Comparison of ENCODE assay signal across 14 cellular contexts in genomic region chr1:116465845-116466685, GRCh38.
DNase-seq lines count a peak whose midpoint lies in the region; ATAC-seq, FAIRE-seq and TF ChIP-seq lines count a peak whose summit lies in the region.
"Had no signal": no experiment of that assay in that cellular context is flagged by ENCODE, and none has a peak within 500 bp of the region (broad histone marks: within the 10 kb centered on the region; RNA-seq: fewer than 3 reads in every experiment).

No MANE protein-coding gene starts in this region.

- H2AFZ ChIP-seq in K562 (ENCODE audit: low read depth, low read length): peak overlapping the region; percentile 60

- H4K20me1 ChIP-seq in K562 (replicated peaks; ENCODE audit: control insufficient read depth, insufficient read depth, low read length): no peaks in the 10 kb centered on the region

- CTCF ChIA-PET in HEK293 (lab: Yijun Ruan, JAX): interaction anchor here (0.6 to 1.1 kb wide), 3 partner anchors 19 to 755 kb away, joined by 3 read pairs; no protein-coding TSS in a partner anchor
- CTCF ChIA-PET in K562 (lab: Yijun Ruan, JAX; ENCODE audit: low intra/inter-chr PET ratio): no interaction called here

- no peaks in the 10 kb centered on the region for H3K9me3 Mint-ChIP-seq in mesothelial cell of epicardium

- TF ChIP-seq CTCF in BE2C (IDR thresholded peaks at IDR 0.05; ENCODE audit: low read depth, low read length) (0 out of 2 replicates have a peak, but pooled peaks have one; percentile 2), HEK293 (tag by site-specific recombination; IDR thresholded peaks at IDR 0.05) (0 out of 2 replicates have a peak, but pooled peaks have one; percentile 15), K562 (IDR thresholded peaks at IDR 0.05 in 2 of 3, conservative IDR thresholded peaks at IDR 0.05 in 1 of 3; ENCODE audit: insufficient read depth in 2 of 3, low read depth in 1 of 3, low read length in 3 of 3) (no peak), mesothelial cell of epicardium (IDR thresholded peaks at IDR 0.05; ENCODE audit: unreplicated experiment) (no peak), brain microvascular endothelial cell (IDR thresholded peaks at IDR 0.05; ENCODE audit: low read depth, low read length, missing control alignments) (no peak)

- H3K9me3 ChIP-seq in BE2C (no peaks in the 10 kb centered on the region), HEK293 (ENCODE audit: control insufficient read depth, insufficient read depth, low read depth, low read length) (no peaks in the 10 kb centered on the region), K562 (replicated peaks; ENCODE audit: control insufficient read depth, insufficient read depth, low read depth, low read length) (no peaks in the 10 kb centered on the region)
- H3K9me3 ChIP-seq: gastroesophageal sphincter, prostate gland had no signal

- 37% methylated on average over 10 of the region's 10 CpGs for WGBS in K562 (ENCODE audit: insufficient coverage, low coverage, missing lambda C conversion rate)

- H3K4me3 Mint-ChIP-seq in mesothelial cell of epicardium: no peak overlapping the region
- H3K4me3 Mint-ChIP-seq: activated T-helper 17 cell treated with anti-CD3 and anti-CD28 coated beads, Interleukin-2, amount 50 U/mL, for 72 hours had no signal

- H3K36me3 Mint-ChIP-seq in mesothelial cell of epicardium: no peaks in the 10 kb centered on the region

- H3K4me1 ChIP-seq in BE2C (peaks cover 37% of the 10 kb centered on the region), HEK293 (ENCODE audit: control insufficient read depth, insufficient read depth, low read length) (no peaks in the 10 kb centered on the region), K562 (replicated peaks in 1 of 2; ENCODE audit: control insufficient read depth in 2 of 2, insufficient read depth in 2 of 2, low read length in 2 of 2) (peaks cover 4 to 17% of the 10 kb centered on the region in 2 experiments; a peak in 3 of 5 replicates)
- H3K4me1 ChIP-seq: gastroesophageal sphincter, prostate gland had no signal

- BruUV-seq in K562 (replicated peaks; lab: Mats Ljungman, UMichigan): no TSS peak

- DNase-seq in BE2C: peak; percentile 82
- no peak for DNase-seq in K562 (ENCODE audit: extremely low read depth in 1 of 4, low spot score in 3 of 4)
- no peak for DNase-seq in mesothelial cell of epicardium (ENCODE audit: low spot score in 2 of 2, unreplicated experiment in 2 of 2)
- DNase-seq in brain microvascular endothelial cell: no peak
- DNase-seq: dermis blood vessel endothelial cell; stimulated activated CD8-positive, alpha-beta memory T cell treated with anti-CD3 and anti-CD28 coated beads, Interleukin-4, amount 100 ng/mL, for 48 hours had no signal

- no peak for TF ChIP-seq POLR2A in K562 (conservative IDR thresholded peaks at IDR 0.05)

- no peaks in the 10 kb centered on the region for H3K79me2 ChIP-seq in K562 (ENCODE audit: control insufficient read depth, insufficient read depth, low read length)

- no peaks in the 10 kb centered on the region for H3K36me3 ChIP-seq in BE2C
- no peaks in the 10 kb centered on the region for H3K36me3 ChIP-seq in HEK293 (ENCODE audit: control insufficient read depth in 2 of 2, insufficient read depth in 1 of 2, low read length in 2 of 2)
- H3K36me3 ChIP-seq in K562 (ENCODE audit: control insufficient read depth, insufficient read depth, low read length): no peaks in the 10 kb centered on the region
- H3K36me3 ChIP-seq in brain microvascular endothelial cell (replicated peaks): no peaks in the 10 kb centered on the region
- H3K36me3 ChIP-seq: gastroesophageal sphincter, prostate gland had no signal

- H3K27me3 ChIP-seq in BE2C (no peaks in the 10 kb centered on the region), K562 (ENCODE audit: control insufficient read depth in 2 of 2, insufficient read depth in 2 of 2, low read length in 2 of 2) (no peaks in the 10 kb centered on the region), brain microvascular endothelial cell (replicated peaks) (no peaks in the 10 kb centered on the region)

- H3K4me3 ChIP-seq in BE2C (ENCODE audit: low read depth, low read length) (peak overlapping the region; percentile 12; the same call in 1 of the 2 replicates), HEK293 (ENCODE audit: low read depth, low read length) (no peak overlapping the region), K562 (no peak overlapping the region), brain microvascular endothelial cell (ENCODE audit: low read depth, low read length) (no peak overlapping the region)
- H3K4me3 ChIP-seq: gastroesophageal sphincter, prostate gland had no signal

- no peak for TF ChIP-seq EP300 in K562 (IDR thresholded peaks at IDR 0.05; ENCODE audit: low read length)

- peaks cover 19% of the 10 kb centered on the region for H3K4me1 Mint-ChIP-seq in mesothelial cell of epicardium
- H3K4me1 Mint-ChIP-seq: activated T-helper 17 cell treated with anti-CD3 and anti-CD28 coated beads, Interleukin-2, amount 50 U/mL, for 72 hours had no signal

- no peak overlapping the region for H3K9ac ChIP-seq in K562 (ENCODE audit: insufficient read depth in 1 of 2, low read depth in 2 of 2, low read length in 2 of 2)

- H3K4me2 ChIP-seq in K562 (ENCODE audit: insufficient read depth, low read length): no peak overlapping the region

- H3K9me1 ChIP-seq in K562 (ENCODE audit: control insufficient read depth, insufficient read depth, low read length): no peaks in the 10 kb centered on the region

- no peak overlapping the region for H3K27ac ChIP-seq in HEK293 (ENCODE audit: extremely low read depth, low read depth, low read length)
- no peak overlapping the region for H3K27ac ChIP-seq in K562 (ENCODE audit: extremely low read depth, low read depth, low read length)
- H3K27ac ChIP-seq in brain microvascular endothelial cell: no peak overlapping the region
- H3K27ac ChIP-seq: epithelial cell of prostate, gastroesophageal sphincter, prostate gland had no signal

- intact Hi-C loops in K562 (cut with micrococcal nuclease): no loop called here

- TF ChIP-seq RAD21 in K562 (CRISPR knock-in tag; conservative IDR thresholded peaks at IDR 0.05 in 1 of 2, IDR thresholded peaks at IDR 0.05 in 1 of 2): no peak

- POLR2A ChIA-PET in HEK293 (lab: Yijun Ruan, JAX) (no interaction called here), K562 (lab: Yijun Ruan, JAX) (interaction anchor here (0.6 to 2.3 kb wide), 5 partner anchors 10 to 159 kb away, joined by 3 to 13 read pairs (median 3); no protein-coding TSS in a partner anchor)

- ATAC-seq in K562 (peak; percentile 78), HG03469 (IDR thresholded peaks at IDR 0.05; ENCODE audit: unreplicated experiment) (no peak), HG03039 (IDR thresholded peaks at IDR 0.05; ENCODE audit: unreplicated experiment) (no peak)
- ATAC-seq: activated CD4-positive, CD25-positive, alpha-beta regulatory T cell treated with anti-CD3 and anti-CD28 coated beads, Interleukin-2, amount 50 U/mL, for 24 hours; activated T-helper 17 cell treated with anti-CD3 and anti-CD28 coated beads, Interleukin-2, amount 50 U/mL, for 72 hours; gastroesophageal sphincter had no signal

- peak overlapping the region; percentile 7 for H3K27ac Mint-ChIP-seq in mesothelial cell of epicardium
- H3K27ac Mint-ChIP-seq: activated T-helper 17 cell treated with anti-CD3 and anti-CD28 coated beads, Interleukin-2, amount 50 U/mL, for 72 hours had no signal

- no peak for FAIRE-seq in K562 (lab: Jason Lieb, UNC)

- in situ Hi-C loops in K562 (cut with MboI) (no loop called here), brain microvascular endothelial cell (cut with HindIII; ENCODE audit: low pct_ligation_motif_present, low sequenced_read_pairs) (no loop called here)

- H3K27me3 Mint-ChIP-seq in mesothelial cell of epicardium (ENCODE audit: low read depth): no peaks in the 10 kb centered on the region

TF ChIP-seq in HEK293, 187 proteins besides CTCF, POLR2A, EP300 and RAD21:
- no peak for TF ChIP-seq HOXA7 (CRISPR knock-in tag; IDR thresholded peaks at IDR 0.05; ENCODE audit: borderline replicate concordance)
- 0 out of 2 replicates have a peak, but pooled peaks have one; percentile 11 for TF ChIP-seq SCRT1 (tag by site-specific recombination; IDR thresholded peaks at IDR 0.05; ENCODE audit: borderline replicate concordance)
- peak; percentile 67; the same call in 1 of the 2 replicates for TF ChIP-seq TRIM28 (IDR thresholded peaks at IDR 0.05; ENCODE audit: borderline replicate concordance, low read length)
- peak; percentile 53 for TF ChIP-seq ZNF335 (tag by site-specific recombination; conservative IDR thresholded peaks at IDR 0.05)
- no peak for TF ChIP-seq KLF8 (tag by site-specific recombination; IDR thresholded peaks at IDR 0.05)

TF ChIP-seq in K562, 482 proteins besides CTCF, POLR2A, EP300 and RAD21 (continues in another document):
- TF ChIP-seq ZNF316 (IDR thresholded peaks at IDR 0.05) (0 out of 2 replicates have a peak, but pooled peaks have one; percentile 1), ZNF592 (IDR thresholded peaks at IDR 0.05) (peak; percentile 49; the same call in 1 of the 2 replicates), ASH1L (IDR thresholded peaks at IDR 0.05; ENCODE audit: borderline replicate concordance, low read depth, partially characterized antibody) (no peak)

Comparison
In these comparisons a context has a peak if more than half of its experiments do, and no peak if none do; other contexts are left out.
1. CTCF ChIP-seq: peak in BE2C (single experiment) and HEK293 (single experiment); none in K562 (0 of 3), mesothelial cell of epicardium (single experiment) and brain microvascular endothelial cell (single experiment).